8 cellular contexts compared by ENCODE assay signal in genomic region chr14:68359862-68360552, GRCh38.
A peak's percentile ranks its signal among the peaks of the same experiment; 100 is the strongest.
DNase-seq lines count a peak whose midpoint lies in the region; ATAC-seq and TF ChIP-seq lines count a peak whose summit lies in the region.

No MANE protein-coding gene starts in this region.

- peaks cover 0 to 61% (median 32%) of the 10 kb centered on the region in 4 donors for H3K4me1 ChIP-seq in tibial nerve

- 44 to 51% methylated on average over 7 of the region's 7 CpGs for WGBS in tibial nerve, 2 donors

- no peaks in the 10 kb centered on the region for H3K27me3 ChIP-seq in tibial nerve

- TF ChIP-seq CTCF in chondrocyte (IDR thresholded peaks at IDR 0.05) = no peak
- no peak for TF ChIP-seq CTCF in tibial nerve (IDR thresholded peaks at IDR 0.05)

- no peaks in the 10 kb centered on the region for H3K9me3 ChIP-seq in tibial nerve

- POLR2A ChIA-PET in activated CD4-positive, alpha-beta T cell treated with anti-CD3 and anti-CD28 coated beads for 36 hours (lab: Charles Lee) = no interaction called here

- peak overlapping the region; percentile 11 for H3K27ac Mint-ChIP-seq in activated CD4-positive, alpha-beta T cell treated with anti-CD3 and anti-CD28 coated beads for 36 hours
- peak overlapping the region; percentile 78 for H3K27ac Mint-ChIP-seq in chondrocyte (ENCODE audit: unreplicated experiment)
- H3K27ac Mint-ChIP-seq in memory B cell = peak overlapping the region; percentile 81

- no peaks in the 10 kb centered on the region for H3K27me3 Mint-ChIP-seq in activated CD4-positive, alpha-beta T cell treated with anti-CD3 and anti-CD28 coated beads for 36 hours
- no peaks in the 10 kb centered on the region for H3K27me3 Mint-ChIP-seq in chondrocyte (ENCODE audit: low read depth)
- H3K27me3 Mint-ChIP-seq in memory B cell = no peaks in the 10 kb centered on the region

- H3K36me3 Mint-ChIP-seq in activated CD4-positive, alpha-beta T cell treated with anti-CD3 and anti-CD28 coated beads for 36 hours (ENCODE audit: low read depth) = no peaks in the 10 kb centered on the region
- H3K36me3 Mint-ChIP-seq in chondrocyte (ENCODE audit: low read depth) = no peaks in the 10 kb centered on the region
- peaks cover 9% of the 10 kb centered on the region for H3K36me3 Mint-ChIP-seq in memory B cell

- H3K4me3 ChIP-seq in tibial nerve = no peak overlapping the region

- peaks cover 34% of the 10 kb centered on the region for H3K4me1 Mint-ChIP-seq in activated CD4-positive, alpha-beta T cell treated with anti-CD3 and anti-CD28 coated beads for 36 hours
- H3K4me1 Mint-ChIP-seq in chondrocyte (ENCODE audit: low read depth) (peaks cover 46% of the 10 kb centered on the region), memory B cell (peaks cover 45% of the 10 kb centered on the region)

- no peak for ATAC-seq in activated CD4-positive, alpha-beta T cell treated with anti-CD3 and anti-CD28 coated beads for 36 hours
- ATAC-seq in memory B cell (ENCODE audit: low read depth) (peak; percentile 31), HG02884 (IDR thresholded peaks at IDR 0.05; ENCODE audit: unreplicated experiment) (no peak)

- no peak for TF ChIP-seq POLR2A in tibial nerve (IDR thresholded peaks at IDR 0.05)

- H3K4me3 Mint-ChIP-seq in activated CD4-positive, alpha-beta T cell treated with anti-CD3 and anti-CD28 coated beads for 36 hours = no peak overlapping the region
- no peak overlapping the region for H3K4me3 Mint-ChIP-seq in chondrocyte (ENCODE audit: unreplicated experiment)
- H3K4me3 Mint-ChIP-seq in memory B cell = peak overlapping the region; percentile 35

- peak in 1 of 2 donors; percentile 72 for TF ChIP-seq EP300 in tibial nerve (IDR thresholded peaks at IDR 0.05)

- H3K9me3 Mint-ChIP-seq in activated CD4-positive, alpha-beta T cell treated with anti-CD3 and anti-CD28 coated beads for 36 hours (ENCODE audit: low read depth) = no peaks in the 10 kb centered on the region
- H3K9me3 Mint-ChIP-seq in chondrocyte (ENCODE audit: low read depth) (no peaks in the 10 kb centered on the region), memory B cell (no peaks in the 10 kb centered on the region)

- DNase-seq in activated CD4-positive, alpha-beta T cell treated with anti-CD3 and anti-CD28 coated beads for 36 hours = peak; percentile 37
- DNase-seq in activated CD4-positive, alpha-beta T cell treated with anti-CD3 and anti-CD28 coated beads, Interleukin-2, amount 50 U/mL, for 4 hours = no peak
- DNase-seq in chondrocyte (ENCODE audit: low spot score) (no peak), memory B cell (ENCODE audit: low spot score in 2 of 2) (no peak), tibial nerve (ENCODE audit: low spot score in 2 of 2) (peak; percentile 43 to 45), kidney glomerular epithelial cell (lab: John Stamatoyannopoulos, UW) (no peak)
- no peak for DNase-seq in activated effector memory CD4-positive, alpha-beta T cell treated with anti-CD3 and anti-CD28 coated beads, Interleukin-2, amount 50 U/mL, for 16 hours

- no peaks in the 10 kb centered on the region for H3K36me3 ChIP-seq in tibial nerve

- peak overlapping the region; percentile 52 to 84 (median 80) for H3K27ac ChIP-seq in tibial nerve

- intact Hi-C loops in activated CD4-positive, alpha-beta T cell treated with anti-CD3 and anti-CD28 coated beads for 36 hours (cut with DNase I, micrococcal nuclease) = no loop called here

- CTCF ChIA-PET in activated CD4-positive, alpha-beta T cell treated with anti-CD3 and anti-CD28 coated beads for 36 hours (lab: Charles Lee) = interaction anchor here (0.9 kb wide), 1 partner anchor 111 kb away, joined by 3 read pairs; no protein-coding TSS in a partner anchor

Comparison
In these comparisons a context has a peak if more than half of its experiments do, and no peak if none do; other contexts are left out.
1. DNase-seq: peak in activated CD4-positive, alpha-beta T cell treated with anti-CD3 and anti-CD28 coated beads for 36 hours (single experiment) and tibial nerve (2 of 2); none in activated CD4-positive, alpha-beta T cell treated with anti-CD3 and anti-CD28 coated beads, Interleukin-2, amount 50 U/mL, for 4 hours (0 of 2), chondrocyte (single experiment), memory B cell (0 of 2), activated effector memory CD4-positive, alpha-beta T cell treated with anti-CD3 and anti-CD28 coated beads, Interleukin-2, amount 50 U/mL, for 16 hours (single experiment) and kidney glomerular epithelial cell (single experiment).
2. H3K27ac Mint-ChIP-seq: peak in every context shown above with its lines; median percentile 81 in memory B cell; 78 in chondrocyte; 11 in activated CD4-positive, alpha-beta T cell treated with anti-CD3 and anti-CD28 coated beads for 36 hours.